ENCODE assay signal across 8 cellular contexts in the genomic region with DNA sequence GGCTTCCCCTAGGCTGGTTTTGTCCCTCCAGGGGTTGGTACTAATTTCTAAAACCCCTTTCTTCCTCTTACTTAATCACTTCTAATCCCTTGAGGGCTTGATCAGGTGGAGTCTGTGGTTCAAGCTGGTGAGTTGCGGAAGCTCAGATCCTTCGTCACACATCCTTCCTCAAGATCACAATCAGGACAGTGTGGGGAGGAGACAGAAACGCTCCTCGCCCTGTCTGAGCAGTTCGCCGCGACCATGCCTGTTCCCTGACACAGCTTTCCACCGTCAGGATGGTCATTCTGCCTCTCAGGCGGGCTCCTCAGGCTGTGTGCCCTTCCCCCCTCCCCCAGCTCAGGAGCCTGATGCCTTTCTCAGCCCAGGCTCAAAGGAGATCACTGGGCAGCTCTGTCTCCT. TPM values are rescaled to one million over a fixed set of nuclear protein-coding genes. Genes with fewer than 3 reads are reported as not detected.
DNase-seq lines count a peak whose midpoint lies in the region; ATAC-seq, FAIRE-seq and TF ChIP-seq lines count a peak whose summit lies in the region.

No MANE protein-coding gene starts in this region.

- ATAC-seq in GM18867 (IDR thresholded peaks at IDR 0.05; ENCODE audit: unreplicated experiment) (peak; percentile 87), HG02798 (IDR thresholded peaks at IDR 0.05; ENCODE audit: poor library complexity, unreplicated experiment) (peak; percentile 50), K562 (peak; percentile 66), SK-N-SH treated with all-trans-retinoic acid at 6 μM for 48 hours (no peak), HG02571 (IDR thresholded peaks at IDR 0.05; ENCODE audit: unreplicated experiment) (no peak)

- TF ChIP-seq POLR2A in K562 (conservative IDR thresholded peaks at IDR 0.05), result no peak

- H3K27ac ChIP-seq in PC-9 (peak overlapping the region; percentile 91), K562 (ENCODE audit: extremely low read depth, low read depth, low read length) (no peak overlapping the region)

- H3K79me2 ChIP-seq in PC-9 (ENCODE audit: low read depth) (no peaks in the 10 kb centered on the region), K562 (ENCODE audit: control insufficient read depth, insufficient read depth, low read length) (no peaks in the 10 kb centered on the region)

- in situ Hi-C loops in K562 (cut with MboI), result no loop called here

- H3K4me2 ChIP-seq in PC-9, result peak overlapping the region; percentile 71
- no peak overlapping the region for H3K4me2 ChIP-seq in K562 (ENCODE audit: insufficient read depth, low read length)

- H3K9ac ChIP-seq in K562 (ENCODE audit: insufficient read depth in 1 of 2, low read depth in 2 of 2, low read length in 2 of 2), result peak overlapping the region in 1 of 2 experiments; percentile 26; a peak in 1 of 4 replicates

- 4% methylated on average over 8 of the region's 9 CpGs for WGBS in K562 (ENCODE audit: insufficient coverage, low coverage, missing lambda C conversion rate)

- intact Hi-C loops in PC-9 (cut with micrococcal nuclease; ENCODE audit: unreplicated experiment) (no loop called here), K562 (cut with micrococcal nuclease) (no loop called here)

- H3K9me3 ChIP-seq in PC-9 (ENCODE audit: insufficient read depth, low read depth), result no peaks in the 10 kb centered on the region
- no peaks in the 10 kb centered on the region for H3K9me3 ChIP-seq in K562 (replicated peaks; ENCODE audit: control insufficient read depth, insufficient read depth, low read depth, low read length)

- no peak for FAIRE-seq in K562 (lab: Jason Lieb, UNC)

- H3K27me3 ChIP-seq in PC-9 (ENCODE audit: insufficient read depth, low read depth) (no peaks in the 10 kb centered on the region), K562 (ENCODE audit: control insufficient read depth in 2 of 2, insufficient read depth in 2 of 2, low read length in 2 of 2) (peaks cover 18 to 52% of the 10 kb centered on the region in 2 experiments; a peak in 3 of 5 replicates)

- TF ChIP-seq EP300 in K562 (IDR thresholded peaks at IDR 0.05; ENCODE audit: low read length), result no peak

- peaks cover 48% of the 10 kb centered on the region for H3K4me1 ChIP-seq in PC-9 (replicated peaks; ENCODE audit: insufficient read depth)
- no peaks in the 10 kb centered on the region; a peak in 2 of 5 replicates for H3K4me1 ChIP-seq in K562 (replicated peaks in 1 of 2; ENCODE audit: control insufficient read depth in 2 of 2, insufficient read depth in 2 of 2, low read length in 2 of 2)

- H3K9me2 ChIP-seq in PC-9 (ENCODE audit: insufficient read depth), result no peaks in the 10 kb centered on the region

- DNase-seq in PC-9, result peak; percentile 75 to 99
- peak in 1 of 4 experiments; percentile 11 for DNase-seq in K562 (ENCODE audit: extremely low read depth in 1 of 4, low spot score in 3 of 4)
- DNase-seq in inferior parietal cortex (ENCODE audit: extremely low spot score), result no peak
- DNase-seq in NCI-H774 (lab: John Stamatoyannopoulos, UW), result no peak

- POLR2A ChIA-PET in PC-9 (lab: Charles Lee; ENCODE audit: unreplicated experiment), result no interaction called here
- POLR2A ChIA-PET in K562 (lab: Yijun Ruan, JAX), result interaction anchor here (0.9 kb wide), 1 partner anchor 27 kb away, joined by 4 read pairs; no protein-coding TSS in a partner anchor

- no peak for TF ChIP-seq CTCF in PC-9 (conservative IDR thresholded peaks at IDR 0.05)
- no peak for TF ChIP-seq CTCF in K562 (IDR thresholded peaks at IDR 0.05 in 2 of 3, conservative IDR thresholded peaks at IDR 0.05 in 1 of 3; ENCODE audit: insufficient read depth in 2 of 3, low read depth in 1 of 3, low read length in 3 of 3)

- H2AFZ ChIP-seq in PC-9, result no peak overlapping the region
- no peak overlapping the region for H2AFZ ChIP-seq in K562 (ENCODE audit: low read depth, low read length)

- H3K36me3 ChIP-seq in PC-9 (ENCODE audit: low read depth) (no peaks in the 10 kb centered on the region), K562 (ENCODE audit: control insufficient read depth, insufficient read depth, low read length) (no peaks in the 10 kb centered on the region)

- H3K9me1 ChIP-seq in K562 (ENCODE audit: control insufficient read depth, insufficient read depth, low read length), result no peaks in the 10 kb centered on the region

- peaks cover 27% of the 10 kb centered on the region; the same call in 1 of the 2 replicates for H3F3A ChIP-seq in PC-9 (ENCODE audit: insufficient read depth, low read depth)

- BruUV-seq in PC-9 (replicated peaks; lab: Mats Ljungman, UMichigan) (no TSS peak), K562 (replicated peaks; lab: Mats Ljungman, UMichigan) (no TSS peak)

- H4K20me1 ChIP-seq in PC-9 (ENCODE audit: insufficient read depth), result no peaks in the 10 kb centered on the region
- peaks cover 5% of the 10 kb centered on the region; the same call in 1 of the 2 replicates for H4K20me1 ChIP-seq in K562 (replicated peaks; ENCODE audit: control insufficient read depth, insufficient read depth, low read length)

- peak overlapping the region; percentile 25; the same call in 1 of the 2 replicates for H3K4me3 ChIP-seq in PC-9
- H3K4me3 ChIP-seq in K562, result no peak overlapping the region

- CTCF ChIA-PET in PC-9 (lab: Charles Lee), result interaction anchor here (0.6 kb wide), 1 partner anchor 38 kb away, joined by 3 read pairs; no protein-coding TSS in a partner anchor
- CTCF ChIA-PET in K562 (lab: Yijun Ruan, JAX; ENCODE audit: low intra/inter-chr PET ratio), result no interaction called here

- no peak for TF ChIP-seq RAD21 in K562 (CRISPR knock-in tag; conservative IDR thresholded peaks at IDR 0.05 in 1 of 2, IDR thresholded peaks at IDR 0.05 in 1 of 2)

TF ChIP-seq in K562, 482 proteins besides CTCF, POLR2A, EP300 and RAD21:
- 0 out of 2 replicates have a peak, but pooled peaks have one; percentile 15 for TF ChIP-seq CREM (IDR thresholded peaks at IDR 0.05; ENCODE audit: low read depth)
- TF ChIP-seq MEIS2 (IDR thresholded peaks at IDR 0.05; ENCODE audit: partially characterized antibody), result peak; percentile 16
- no peak for TF ChIP-seq U2AF1 (optimal IDR thresholded peaks at IDR 0.05; ENCODE audit: low read depth, low read length)
- TF ChIP-seq BACH1 (tag; IDR thresholded peaks at IDR 0.05), result no peak
- no peak for TF ChIP-seq HDAC1 (IDR thresholded peaks at IDR 0.05)
- no peak for TF ChIP-seq ADNP (tag; IDR thresholded peaks at IDR 0.05)
- TF ChIP-seq, protein P1, sequence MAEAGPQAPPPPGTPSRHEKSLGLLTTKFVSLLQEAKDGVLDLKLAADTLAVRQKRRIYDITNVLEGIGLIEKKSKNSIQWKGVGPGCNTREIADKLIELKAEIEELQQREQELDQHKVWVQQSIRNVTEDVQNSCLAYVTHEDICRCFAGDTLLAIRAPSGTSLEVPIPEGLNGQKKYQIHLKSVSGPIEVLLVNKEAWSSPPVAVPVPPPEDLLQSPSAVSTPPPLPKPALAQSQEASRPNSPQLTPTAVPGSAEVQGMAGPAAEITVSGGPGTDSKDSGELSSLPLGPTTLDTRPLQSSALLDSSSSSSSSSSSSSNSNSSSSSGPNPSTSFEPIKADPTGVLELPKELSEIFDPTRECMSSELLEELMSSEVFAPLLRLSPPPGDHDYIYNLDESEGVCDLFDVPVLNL (CRISPR knock-in tag; IDR thresholded peaks at IDR 0.05; ENCODE audit: low read depth), result no peak

TF ChIP-seq in SK-N-SH treated with all-trans-retinoic acid at 6 μM for 48 hours, 23 proteins besides CTCF, POLR2A, EP300 and RAD21:
- no peak for TF ChIP-seq RARB (CRISPR knock-in tag; IDR thresholded peaks at IDR 0.05)

RNA-seq across cellular contexts. Expression of gene CPLX2, which starts 24.3 kb away (rescaled TPM):
- total RNA-seq in PC-9 (2021) (not detected in 2 replicates), K562 (2014; rRNA removed) (not detected in 2 replicates), K562 (2014; rRNA removed; fragmentation: Illumina TruSeq; extraction: Trizol) (not detected in 2 replicates), K562 (2015; rRNA removed; fragmentation: Illumina TruSeq; extraction: Trizol) (not detected in 2 replicates), K562 (2021) (0.04 TPM in 1 of 2 replicates, not detected in the other)
- total RNA-seq in K562 (2011; cell fraction: chromatin; rRNA removed; ENCODE audit: low replicate concordance), result not detected in 2 replicates
- not detected in 2 replicates for total RNA-seq in K562 (2011; cell fraction: nucleolus; rRNA removed)
- total RNA-seq in K562 (2011; cell fraction: nucleoplasm; rRNA removed), result not detected in 2 replicates
- polyA plus RNA-seq in K562 (2011; rRNA removed) (not detected in 2 replicates), K562 (2014; fragmentation: Illumina TruSeq; extraction: Trizol) (not detected in 2 replicates), K562 (2014; fragmentation: Nextera tagmentation; extraction: Ambion mirVana) (not detected), K562 (2014; rRNA removed) (not detected in 2 replicates)
- polyA plus RNA-seq in K562 (2011; cell fraction: cytosol; rRNA removed), result not detected in 2 replicates
- polyA plus RNA-seq in K562 (2011; cell fraction: nucleus; rRNA removed), result not detected in 2 replicates
- polyA plus RNA-seq in K562 (2012), result 0.01 TPM in 1 of 2 replicates, not detected in the other
- not detected in 2 replicates for polyA minus RNA-seq in K562 (2011; rRNA and poly(A)+ RNA removed)
- polyA minus RNA-seq in K562 (2011; cell fraction: cytosol; rRNA and poly(A)+ RNA removed), result not detected in 2 replicates
- polyA minus RNA-seq in K562 (2011; cell fraction: nucleus; rRNA and poly(A)+ RNA removed), result not detected in 2 replicates

Comparison
In these comparisons a context has a peak if more than half of its experiments do, and no peak if none do; other contexts are left out.
1. ATAC-seq: peak in GM18867 (single experiment), HG02798 (single experiment) and K562 (single experiment); none in SK-N-SH treated with all-trans-retinoic acid at 6 μM for 48 hours (single experiment) and HG02571 (single experiment).
2. DNase-seq: peak in PC-9 (2 of 2); none in inferior parietal cortex (single experiment) and NCI-H774 (single experiment).